In the genomic region with DNA sequence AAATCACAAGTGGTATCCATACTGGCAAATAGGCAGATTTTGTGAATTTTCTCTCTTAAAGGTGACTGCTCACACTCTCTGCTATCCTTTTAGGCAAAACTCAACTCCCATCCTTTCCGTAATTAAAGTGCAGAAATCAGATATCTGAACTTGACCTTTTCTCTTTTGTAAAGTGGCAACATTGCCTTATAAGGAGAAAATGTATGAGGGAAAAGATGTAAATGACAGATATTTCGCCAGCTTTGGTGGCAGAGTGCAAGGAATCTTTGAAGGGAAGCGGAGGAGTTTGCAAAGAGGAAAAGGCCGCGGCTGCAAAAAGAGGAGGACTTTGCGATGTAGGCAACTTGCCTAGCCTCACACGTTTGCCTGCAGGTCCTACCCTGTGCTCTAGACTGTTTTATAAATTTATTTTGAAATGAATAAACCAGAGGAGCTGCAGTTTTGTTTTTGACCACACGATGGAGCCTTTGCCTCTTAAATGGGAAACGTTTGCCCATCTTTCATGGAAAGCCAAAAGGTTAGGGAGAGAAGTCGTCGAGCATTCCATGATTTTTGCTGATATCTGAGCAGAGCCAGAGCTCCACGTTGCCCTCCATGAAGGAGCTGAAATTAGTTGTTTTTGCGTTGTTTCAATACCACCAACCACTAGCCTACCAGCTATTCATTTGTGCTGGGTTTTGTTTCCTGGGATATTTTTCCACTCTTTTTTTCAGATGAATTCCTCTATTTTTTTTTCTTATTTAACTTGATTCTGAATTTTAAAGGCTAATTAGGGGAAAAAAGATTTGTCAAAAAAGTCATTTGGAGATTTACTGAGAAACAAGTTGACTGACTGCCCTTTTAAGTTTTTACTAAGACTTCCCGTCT, we compare ENCODE assay signal across 8 cellular contexts.
DNase-seq lines count a peak whose midpoint lies in the region; ATAC-seq and TF ChIP-seq lines count a peak whose summit lies in the region.

No MANE protein-coding gene starts in this region.

- no peaks in the 10 kb centered on the region for H3K4me1 ChIP-seq in breast epithelium
- no peaks in the 10 kb centered on the region for H3K4me1 ChIP-seq in right lobe of liver

- DNase-seq in DMS153 treated with DMSO at 0.1 percent for 48 hours (lab: John Stamatoyannopoulos, UW; ENCODE audit: unreplicated experiment), result peak; percentile 90
- no peak for DNase-seq in HL-60 (ENCODE audit: low read depth in 1 of 2, low spot score in 1 of 2)
- peak; percentile 90 for DNase-seq in NCI-H69 (lab: John Stamatoyannopoulos, UW)
- no peak for DNase-seq in breast epithelium (ENCODE audit: low spot score in 2 of 2)
- peak in 1 of 3 donors; percentile 48 for DNase-seq in right lobe of liver
- no peak for DNase-seq in stimulated activated naive CD4-positive, alpha-beta T cell (lab: John Stamatoyannopoulos, UW)

- TF ChIP-seq CTCF in HL-60 (IDR thresholded peaks at IDR 0.05; ENCODE audit: insufficient read depth, low read length) (peak; percentile 52), breast epithelium (IDR thresholded peaks at IDR 0.05) (peak; percentile 37 to 52 (median 39)), right lobe of liver (IDR thresholded peaks at IDR 0.05) (peak; percentile 72 to 80 (median 77))

- H3K4me3 ChIP-seq in HL-60 (replicated peaks; ENCODE audit: insufficient read depth, low read length) (no peak overlapping the region), breast epithelium (no peak overlapping the region), right lobe of liver (no peak overlapping the region)

- ATAC-seq in right lobe of liver, result peak; percentile 67 to 77 (median 72)
- no peak for ATAC-seq in HG03457 (IDR thresholded peaks at IDR 0.05; ENCODE audit: unreplicated experiment)
- no peak for ATAC-seq in HG03442 (IDR thresholded peaks at IDR 0.05; ENCODE audit: unreplicated experiment)

- TF ChIP-seq POLR2A in breast epithelium (IDR thresholded peaks at IDR 0.05) (no peak), right lobe of liver (IDR thresholded peaks at IDR 0.05) (no peak)

- H3K9me3 ChIP-seq in breast epithelium (no peaks in the 10 kb centered on the region), right lobe of liver (no peaks in the 10 kb centered on the region)

- H3K36me3 ChIP-seq in breast epithelium (no peaks in the 10 kb centered on the region), right lobe of liver (no peaks in the 10 kb centered on the region)

- no peak overlapping the region for H3K27ac ChIP-seq in HL-60 (replicated peaks)
- H3K27ac ChIP-seq in breast epithelium, result no peak overlapping the region
- H3K27ac ChIP-seq in right lobe of liver, result no peak overlapping the region

- intact Hi-C loops in breast epithelium (cut with DNase I; ENCODE audit: low total_unique reads), result no loop called here
- intact Hi-C loops in right lobe of liver (cut with DNase I), result no loop called here

- WGBS in right lobe of liver (ENCODE audit: insufficient coverage, low coverage, low lambda C conversion rate, missing lambda C conversion rate), result 16% methylated on average over 14 of the region's 14 CpGs

- H3K27me3 ChIP-seq in HL-60 (ENCODE audit: insufficient read depth, poor library complexity, severe bottlenecking) (peaks cover 13% of the 10 kb centered on the region), breast epithelium (peaks cover 0 to 4% of the 10 kb centered on the region in 2 donors), right lobe of liver (peaks cover 0 to 3% of the 10 kb centered on the region in 2 donors)

Comparison
In these comparisons a context has a peak if more than half of its experiments do, and no peak if none do; other contexts are left out.
1. DNase-seq: peak in DMS153 treated with DMSO at 0.1 percent for 48 hours (single experiment) and NCI-H69 (single experiment); none in HL-60 (0 of 2), breast epithelium (0 of 2) and stimulated activated naive CD4-positive, alpha-beta T cell (0 of 6).
2. ATAC-seq: peak in right lobe of liver (4 of 4); none in HG03457 (single experiment) and HG03442 (single experiment).
3. Peak in every context shown above with its lines, with median percentiles within 50 percentile points of each other: CTCF ChIP-seq.